Comparison of ENCODE assay signal across 8 cellular contexts in the genomic region with DNA sequence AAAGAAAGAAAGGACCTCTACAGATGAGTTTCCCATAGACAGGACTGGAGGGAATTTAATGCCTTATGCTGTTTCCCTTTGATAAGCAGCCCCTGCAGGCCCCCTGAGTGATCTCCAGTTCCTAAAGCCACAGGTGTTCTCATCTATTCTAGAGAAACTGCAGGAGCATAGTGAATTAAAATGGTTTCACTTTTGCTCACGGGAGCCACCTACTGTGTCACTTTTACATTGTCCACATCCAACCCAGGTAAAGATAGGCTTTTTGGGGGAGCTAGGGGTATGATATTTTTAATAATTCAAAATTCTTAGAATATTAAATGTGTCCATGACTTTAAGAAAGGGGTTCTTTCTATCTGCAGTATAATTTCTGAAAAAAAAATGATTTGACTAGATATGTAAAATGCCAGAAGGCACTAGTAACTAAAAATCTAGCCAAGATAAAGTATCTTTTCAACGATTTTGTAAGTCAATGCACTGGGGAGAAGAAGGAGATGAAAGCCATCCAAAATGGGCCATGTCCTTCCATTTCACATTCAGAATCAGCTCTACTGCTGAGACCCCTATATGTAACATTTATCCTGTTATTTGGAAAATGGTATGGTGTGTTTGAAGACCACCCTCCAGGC.
DNase-seq lines count a peak whose midpoint lies in the region; ATAC-seq and TF ChIP-seq lines count a peak whose summit lies in the region.

No MANE protein-coding gene starts in this region.

- no peaks in the 10 kb centered on the region for H3K36me3 Mint-ChIP-seq in memory B cell
- H3K36me3 Mint-ChIP-seq in glutamatergic neuron (ENCODE audit: unreplicated experiment) = no peaks in the 10 kb centered on the region

- no peaks in the 10 kb centered on the region for H3K9me3 Mint-ChIP-seq in memory B cell
- H3K9me3 Mint-ChIP-seq in glutamatergic neuron (ENCODE audit: unreplicated experiment) = no peaks in the 10 kb centered on the region

- H3K4me3 ChIP-seq in astrocyte of the spinal cord (ENCODE audit: low read depth, low read length) = no peak overlapping the region

- CTCF ChIA-PET in GM10248 (lab: Yijun Ruan, JAX) = interaction anchor here (1.0 to 2.6 kb wide), 8 partner anchors 9 to 531 kb away, joined by 3 to 12 read pairs (median 4); no protein-coding TSS in a partner anchor

- DNase-seq in GM10248 (ENCODE audit: extremely low spot score) = peak; percentile 28
- peak; percentile 75 for DNase-seq in NCI-H69 (lab: John Stamatoyannopoulos, UW)
- DNase-seq in astrocyte of the spinal cord (ENCODE audit: low read depth, low spot score) = peak; percentile 35
- DNase-seq in memory B cell (ENCODE audit: low spot score in 2 of 2) = peak; percentile 18 to 32
- DNase-seq in ureter (ENCODE audit: low spot score) = no peak
- no peak for DNase-seq in glutamatergic neuron
- DNase-seq in pons (ENCODE audit: low spot score) = no peak

- TF ChIP-seq CTCF in GM10248 (IDR thresholded peaks at IDR 0.05; ENCODE audit: control extremely low read depth, extremely low read depth, low read depth, missing control alignments) = peak; percentile 56
- TF ChIP-seq CTCF in astrocyte of the spinal cord (IDR thresholded peaks at IDR 0.05; ENCODE audit: low read depth, low read length) = peak; percentile 44
- TF ChIP-seq CTCF in glutamatergic neuron (IDR thresholded peaks at IDR 0.05; ENCODE audit: partially characterized antibody, unreplicated experiment) = no peak

- in situ Hi-C loops in astrocyte of the spinal cord (cut with HindIII; ENCODE audit: low sequenced_read_pairs) = no loop called here

- no peaks in the 10 kb centered on the region for H3K27me3 Mint-ChIP-seq in memory B cell
- no peaks in the 10 kb centered on the region for H3K27me3 Mint-ChIP-seq in glutamatergic neuron (ENCODE audit: unreplicated experiment)

- H3K4me1 Mint-ChIP-seq in memory B cell (no peaks in the 10 kb centered on the region), glutamatergic neuron (ENCODE audit: low read depth, unreplicated experiment) (no peaks in the 10 kb centered on the region)

- POLR2A ChIA-PET in GM10248 (lab: Yijun Ruan, JAX) = interaction anchor here (0.6 kb wide), 1 partner anchor 447 kb away, joined by 3 read pairs; no protein-coding TSS in a partner anchor

- H3K4me3 Mint-ChIP-seq in memory B cell (peak overlapping the region; percentile 41), glutamatergic neuron (ENCODE audit: unreplicated experiment) (no peak overlapping the region)

- H3K27ac Mint-ChIP-seq in memory B cell (no peak overlapping the region), glutamatergic neuron (ENCODE audit: unreplicated experiment) (no peak overlapping the region)

- ATAC-seq in GM21723 (IDR thresholded peaks at IDR 0.05; ENCODE audit: unreplicated experiment) (peak; percentile 72), memory B cell (ENCODE audit: low read depth) (peak; percentile 81)

Comparison
In these comparisons a context has a peak if more than half of its experiments do, and no peak if none do; other contexts are left out.
1. DNase-seq: peak in GM10248 (single experiment), NCI-H69 (single experiment), astrocyte of the spinal cord (single experiment) and memory B cell (2 of 2); none in ureter (single experiment), glutamatergic neuron (single experiment) and pons (single experiment).